In genomic region chr10:100968839-100969174, GRCh38 we compare ENCODE assay signal across 6 cellular contexts. TPM values are rescaled to one million over a fixed set of nuclear protein-coding genes. Genes with fewer than 3 reads are reported as not detected.
A peak's percentile ranks its signal among the peaks of the same experiment; 100 is the strongest.
DNase-seq lines count a peak whose midpoint lies in the region; ATAC-seq and TF ChIP-seq lines count a peak whose summit lies in the region.

No MANE protein-coding gene starts in this region.

- WGBS in urinary bladder: 23% methylated on average over 9 of the region's 9 CpGs

- peak overlapping the region; percentile 81 for H3K4me3 ChIP-seq in cardiac muscle cell
- H3K4me3 ChIP-seq in iPS-18a (ENCODE audit: low read length): peak overlapping the region; percentile 74
- peak overlapping the region; percentile 65 for H3K4me3 ChIP-seq in urinary bladder (ENCODE audit: low read depth, low read length)

- H3K36me3 ChIP-seq in cardiac muscle cell: no peaks in the 10 kb centered on the region
- H3K36me3 ChIP-seq in iPS-18a (ENCODE audit: control insufficient read depth, low read depth, low read length): no peaks in the 10 kb centered on the region
- H3K36me3 ChIP-seq in urinary bladder (ENCODE audit: insufficient read depth): no peaks in the 10 kb centered on the region

- H3K4me1 ChIP-seq in cardiac muscle cell (ENCODE audit: low read depth) (peaks cover 9% of the 10 kb centered on the region), iPS-18a (ENCODE audit: control insufficient read depth, low read depth, low read length) (no peaks in the 10 kb centered on the region), urinary bladder (ENCODE audit: insufficient read depth) (no peaks in the 10 kb centered on the region)

- H3K27ac ChIP-seq in cardiac muscle cell: no peak overlapping the region
- no peak overlapping the region for H3K27ac ChIP-seq in iPS-18a (ENCODE audit: low read length)
- no peak overlapping the region for H3K27ac ChIP-seq in urinary bladder (ENCODE audit: low read depth)

- no peaks in the 10 kb centered on the region for H3K9me3 ChIP-seq in cardiac muscle cell (ENCODE audit: low read depth)
- no peaks in the 10 kb centered on the region for H3K9me3 ChIP-seq in iPS-18a (ENCODE audit: control insufficient read depth, low read depth, low read length)

- H3K9ac ChIP-seq in iPS-18a (ENCODE audit: low read length): peak overlapping the region; percentile 30

- intact Hi-C loops in left ventricle myocardium superior (cut with micrococcal nuclease): no loop called here

- no peak for TF ChIP-seq POLR2A in GM18505 (IDR thresholded peaks at IDR 0.05; ENCODE audit: borderline replicate concordance, extremely low read depth, insufficient read depth, insufficient read length)

- TF ChIP-seq CTCF in cardiac muscle cell (IDR thresholded peaks at IDR 0.05; ENCODE audit: low read depth, low read length): no peak

- ATAC-seq in left ventricle myocardium superior (no peak), GM18505 (IDR thresholded peaks at IDR 0.05; ENCODE audit: unreplicated experiment) (no peak)

- no peak for DNase-seq in cardiac muscle cell (ENCODE audit: low read depth in 1 of 2, low spot score in 1 of 2)
- no peak for DNase-seq in left ventricle myocardium superior
- no peak for DNase-seq in SKM-1 (lab: John Stamatoyannopoulos, UW; ENCODE audit: unreplicated experiment)

- H3K27me3 ChIP-seq in cardiac muscle cell: no peaks in the 10 kb centered on the region
- H3K27me3 ChIP-seq in iPS-18a (ENCODE audit: control insufficient read depth, insufficient read depth, low read length): peaks cover 5% of the 10 kb centered on the region

RNA-seq across cellular contexts. Expression of gene SEMA4G, which starts 0.5 kb away (rescaled TPM):
- 8.1 and 18.1 TPM in 2 replicates for total RNA-seq in cardiac muscle cell
- 7.0 and 10.6 TPM in 2 replicates for polyA plus RNA-seq in cardiac muscle cell
- 1.6 TPM for total RNA-seq in left ventricle myocardium superior
- 1.2 TPM for total RNA-seq in urinary bladder
- polyA plus RNA-seq in urinary bladder: 2.3 TPM

RNA-seq across cellular contexts. Expression of gene MRPL43, which starts 18.5 kb away (rescaled TPM):
- total RNA-seq in cardiac muscle cell: 91.8 and 114 TPM in 2 replicates
- polyA plus RNA-seq in cardiac muscle cell: 128 and 131 TPM in 2 replicates
- 55.9 TPM for total RNA-seq in left ventricle myocardium superior
- total RNA-seq in urinary bladder: 35.4 TPM
- 153 TPM for polyA plus RNA-seq in urinary bladder

RNA-seq across cellular contexts. Expression of gene TWNK, which starts 18.5 kb away (rescaled TPM):
- 6.1 and 7.6 TPM in 2 replicates for total RNA-seq in cardiac muscle cell
- 6.9 and 12.3 TPM in 2 replicates for polyA plus RNA-seq in cardiac muscle cell
- 8.0 TPM for total RNA-seq in left ventricle myocardium superior
- 3.2 TPM for total RNA-seq in urinary bladder
- 7.9 TPM for polyA plus RNA-seq in urinary bladder

RNA-seq across cellular contexts. Expression of gene LZTS2, which starts 30.8 kb away (rescaled TPM):
- 156 and 168 TPM in 2 replicates for total RNA-seq in cardiac muscle cell
- polyA plus RNA-seq in cardiac muscle cell: 128 and 129 TPM in 2 replicates
- 44.9 TPM for total RNA-seq in left ventricle myocardium superior
- total RNA-seq in urinary bladder: 35.6 TPM
- polyA plus RNA-seq in urinary bladder: 142 TPM

RNA-seq across cellular contexts. Expression of gene SLF2, which starts 56.0 kb away (rescaled TPM):
- total RNA-seq in cardiac muscle cell (29.8 and 37.8 TPM in 2 replicates), left ventricle myocardium superior (18.9 TPM), urinary bladder (114 TPM)
- polyA plus RNA-seq in cardiac muscle cell (33.7 and 36.6 TPM in 2 replicates), urinary bladder (13.9 TPM)
